In genomic region chr1:181257117-181257516, GRCh38 we compare ENCODE assay signal across 19 cellular contexts.
A peak's percentile ranks its signal among the peaks of the same experiment; 100 is the strongest.
DNase-seq lines count a peak whose midpoint lies in the region; ATAC-seq and TF ChIP-seq lines count a peak whose summit lies in the region.
"Had no signal": no experiment of that assay in that cellular context is flagged by ENCODE, and none has a peak within 500 bp of the region (broad histone marks: within the 10 kb centered on the region; RNA-seq: fewer than 3 reads in every experiment).

No MANE protein-coding gene starts in this region.

- H3K4me3 Mint-ChIP-seq in neural progenitor cell: no peak overlapping the region
- H3K4me3 Mint-ChIP-seq: neural crest cell had no signal

- H4K20me1 ChIP-seq in neural progenitor cell (ENCODE audit: low read depth): no peaks in the 10 kb centered on the region

- DNase-seq in NCI-H2107 (lab: John Stamatoyannopoulos, UW) (no peak), NCI-H1105 (lab: John Stamatoyannopoulos, UW) (no peak), NCI-H187 (lab: John Stamatoyannopoulos, UW) (no peak), neural progenitor cell (ENCODE audit: low spot score) (no peak)
- DNase-seq: activated naive CD4-positive, alpha-beta T cell treated with anti-CD3 and anti-CD28 coated beads, Interleukin-2, amount 50 U/mL, for 16 hours; effector memory CD4-positive, alpha-beta T cell; KBM-7; NCI-H1417; NCI-H345; trophoblast cell had no signal

- peaks cover 13% of the 10 kb centered on the region for H3K4me1 ChIP-seq in neural progenitor cell
- H3K4me1 ChIP-seq: breast epithelium, right atrium auricular region had no signal

- no peaks in the 10 kb centered on the region for H3K27me3 ChIP-seq in neural progenitor cell
- H3K27me3 ChIP-seq: right atrium auricular region had no signal

- ATAC-seq in GM18858 (IDR thresholded peaks at IDR 0.05; ENCODE audit: unreplicated experiment) (peak; percentile 84), GM19468 (IDR thresholded peaks at IDR 0.05; ENCODE audit: extremely low read depth, unreplicated experiment) (peak; percentile 75), HG02798 (IDR thresholded peaks at IDR 0.05; ENCODE audit: poor library complexity, unreplicated experiment) (peak; percentile 91), HG03520 (IDR thresholded peaks at IDR 0.05; ENCODE audit: unreplicated experiment) (peak; percentile 41)

- no peaks in the 10 kb centered on the region for H3F3A ChIP-seq in neural progenitor cell (ENCODE audit: low read depth)

- peaks cover 1% of the 10 kb centered on the region for H3K4me1 Mint-ChIP-seq in neural progenitor cell
- H3K4me1 Mint-ChIP-seq: neural crest cell had no signal

- H3K79me2 ChIP-seq in neural progenitor cell (ENCODE audit: low read depth): no peaks in the 10 kb centered on the region

- no peak overlapping the region for H3K9ac ChIP-seq in neural progenitor cell

- no peak overlapping the region for H2AFZ ChIP-seq in neural progenitor cell (replicated peaks)

- peaks cover 9% of the 10 kb centered on the region for H3K27me3 Mint-ChIP-seq in neural progenitor cell (ENCODE audit: insufficient read depth, low read depth)

- no peaks in the 10 kb centered on the region for H3K36me3 ChIP-seq in neural progenitor cell
- H3K36me3 ChIP-seq: breast epithelium, right atrium auricular region had no signal

- H3K36me3 Mint-ChIP-seq in neural progenitor cell: no peaks in the 10 kb centered on the region

- no peak overlapping the region for H3K4me3 ChIP-seq in neural progenitor cell
- H3K4me3 ChIP-seq: breast epithelium, lung, right atrium auricular region, SK-N-MC had no signal

- no peak overlapping the region for H3K27ac ChIP-seq in neural progenitor cell
- H3K27ac ChIP-seq: breast epithelium, right atrium auricular region, SK-N-MC had no signal

- no peak for TF ChIP-seq CTCF in neural progenitor cell (IDR thresholded peaks at IDR 0.05)

- no peaks in the 10 kb centered on the region for H3K9me3 ChIP-seq in neural progenitor cell (ENCODE audit: low read depth)
- H3K9me3 ChIP-seq: breast epithelium, right atrium auricular region had no signal

- no peak overlapping the region for H3K27ac Mint-ChIP-seq in neural progenitor cell

- H3K4me2 ChIP-seq in neural progenitor cell: no peak overlapping the region

- peaks cover 17% of the 10 kb centered on the region for H3K9me3 Mint-ChIP-seq in neural progenitor cell

Comparison
In these comparisons a context has a peak if more than half of its experiments do, and no peak if none do; other contexts are left out.
1. ATAC-seq: peak in every context shown above with its lines; median percentile 91 in HG02798; 84 in GM18858; 75 in GM19468; 41 in HG03520.